Comparison of ENCODE assay signal across 9 cellular contexts in the genomic region with DNA sequence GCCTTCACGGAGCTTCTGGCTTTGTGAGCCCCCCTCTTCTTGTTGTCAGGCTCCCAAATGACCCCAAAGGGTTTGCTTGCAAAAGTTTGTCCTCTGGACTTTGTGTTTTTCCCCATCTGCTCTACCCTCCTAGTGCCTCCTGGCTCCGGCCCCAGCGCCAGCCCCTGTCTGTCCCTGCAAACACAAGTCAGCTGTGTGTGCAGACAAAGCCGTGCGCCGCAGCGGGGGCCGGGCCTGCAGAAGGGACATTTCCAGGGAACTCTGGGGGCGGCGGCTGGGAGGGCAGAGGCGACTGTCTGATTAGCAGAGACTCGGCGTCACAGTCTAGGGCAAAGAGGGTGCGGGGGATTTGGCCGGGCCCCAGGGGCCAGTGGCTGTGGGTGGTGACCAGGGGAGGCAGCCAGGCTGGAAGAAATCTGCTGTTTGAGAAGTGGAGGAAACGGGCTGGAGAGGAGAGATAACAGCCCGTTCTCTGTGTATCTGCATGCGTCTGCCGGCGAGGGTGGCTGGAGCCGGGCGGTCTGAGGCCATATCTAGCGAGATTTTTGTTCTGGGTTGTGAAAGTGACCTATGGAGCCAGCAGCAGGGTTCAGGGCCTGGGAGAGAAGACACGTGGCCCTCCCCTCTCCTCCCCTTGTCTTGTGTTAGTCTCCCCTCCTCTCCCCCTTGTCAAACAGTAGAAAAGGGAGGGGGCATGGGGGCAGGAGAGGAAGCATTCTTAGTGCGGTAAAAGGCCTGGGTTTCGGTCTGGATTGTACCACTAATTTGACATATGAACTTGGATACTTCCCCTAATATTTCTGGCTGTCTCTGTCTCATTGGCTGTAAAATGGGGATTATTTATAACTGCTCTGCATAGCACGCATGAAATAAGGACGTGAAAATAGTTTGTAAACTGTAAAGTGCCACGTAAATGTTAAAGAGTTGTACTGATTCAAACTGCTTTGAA.
DNase-seq lines count a peak whose midpoint lies in the region; ATAC-seq and TF ChIP-seq lines count a peak whose summit lies in the region.
"Had no signal": no experiment of that assay in that cellular context is flagged by ENCODE, and none has a peak within 500 bp of the region (broad histone marks: within the 10 kb centered on the region; RNA-seq: fewer than 3 reads in every experiment).

No MANE protein-coding gene starts in this region.

- H3K27me3 ChIP-seq in Peyer's patch (no peaks in the 10 kb centered on the region), neural progenitor cell (no peaks in the 10 kb centered on the region), HAP-1 (ENCODE audit: low read depth) (no peaks in the 10 kb centered on the region)

- peaks cover 63% of the 10 kb centered on the region for H3K4me1 Mint-ChIP-seq in neural progenitor cell

- TF ChIP-seq POLR2A in Peyer's patch (IDR thresholded peaks at IDR 0.05), result no peak

- H3K27ac ChIP-seq in Peyer's patch (peak overlapping the region; percentile 44 to 78 (median 64)), neural progenitor cell (no peak overlapping the region)

- H3K9me3 Mint-ChIP-seq in neural progenitor cell, result no peaks in the 10 kb centered on the region

- in situ Hi-C loops in HAP-1 (cut with MboI; ENCODE audit: low sequenced_read_pairs), result loop anchor here (25.0 kb wide), 1 partner anchor 456 kb away; no protein-coding TSS in a partner anchor

- no peak overlapping the region for H3K9ac ChIP-seq in neural progenitor cell

- H3K9me3 ChIP-seq in Peyer's patch (no peaks in the 10 kb centered on the region), neural progenitor cell (ENCODE audit: low read depth) (no peaks in the 10 kb centered on the region), HAP-1 (no peaks in the 10 kb centered on the region)

- H3F3A ChIP-seq in neural progenitor cell (ENCODE audit: low read depth), result no peaks in the 10 kb centered on the region

- H3K27me3 Mint-ChIP-seq in neural progenitor cell (ENCODE audit: insufficient read depth, low read depth), result peaks cover 8% of the 10 kb centered on the region

- H3K4me3 ChIP-seq in Peyer's patch (peak overlapping the region in 2 of 4 donors; percentile 13 to 32), fibroblast of villous mesenchyme (ENCODE audit: low read depth, low read length) (no peak overlapping the region), neural progenitor cell (no peak overlapping the region), HAP-1 (no peak overlapping the region)

- no peaks in the 10 kb centered on the region for H3K36me3 ChIP-seq in Peyer's patch
- H3K36me3 ChIP-seq in neural progenitor cell, result no peaks in the 10 kb centered on the region
- no peaks in the 10 kb centered on the region for H3K36me3 ChIP-seq in HAP-1 (replicated peaks)

- peaks cover 9 to 43% (median 16%) of the 10 kb centered on the region in 4 donors for H3K4me1 ChIP-seq in Peyer's patch
- peaks cover 17% of the 10 kb centered on the region for H3K4me1 ChIP-seq in neural progenitor cell
- no peaks in the 10 kb centered on the region for H3K4me1 ChIP-seq in HAP-1

- TF ChIP-seq CTCF in Peyer's patch (IDR thresholded peaks at IDR 0.05) (no peak), fibroblast of villous mesenchyme (IDR thresholded peaks at IDR 0.05; ENCODE audit: insufficient read depth, low read depth, low read length) (no peak), neural progenitor cell (IDR thresholded peaks at IDR 0.05) (no peak)

- peak overlapping the region; percentile 63 for H3K4me3 Mint-ChIP-seq in neural progenitor cell

- no peaks in the 10 kb centered on the region for H3K79me2 ChIP-seq in neural progenitor cell (ENCODE audit: low read depth)

- no peaks in the 10 kb centered on the region for H4K20me1 ChIP-seq in neural progenitor cell (ENCODE audit: low read depth)

- H3K36me3 Mint-ChIP-seq in neural progenitor cell, result peaks cover 3% of the 10 kb centered on the region

- DNase-seq in AG20443 (ENCODE audit: low spot score), result peak; percentile 78
- peak; percentile 34 to 78 (median 75) for DNase-seq in Peyer's patch
- DNase-seq in fibroblast of villous mesenchyme (ENCODE audit: low read depth), result peak; percentile 94
- peak; percentile 63 for DNase-seq in neural progenitor cell (ENCODE audit: low spot score)
- DNase-seq in activated CD4-positive, alpha-beta T cell treated with anti-CD3 and anti-CD28 coated beads, Interleukin-2, amount 50 U/mL, for 4 hours, result no peak
- DNase-seq in HAP-1 (ENCODE audit: low spot score in 2 of 2), result no peak
- DNase-seq in NCI-H2171 (lab: John Stamatoyannopoulos, UW), result no peak
- DNase-seq: DND-41 had no signal

- H3K4me2 ChIP-seq in neural progenitor cell, result peak overlapping the region; percentile 2

- ATAC-seq in GM18909 (IDR thresholded peaks at IDR 0.05; ENCODE audit: poor library complexity, unreplicated experiment), result no peak

- H2AFZ ChIP-seq in neural progenitor cell (replicated peaks), result no peak overlapping the region

- H3K27ac Mint-ChIP-seq in neural progenitor cell, result peak overlapping the region; percentile 50

Comparison
In these comparisons a context has a peak if more than half of its experiments do, and no peak if none do; other contexts are left out.
1. DNase-seq: peak in AG20443 (single experiment), Peyer's patch (3 of 3), fibroblast of villous mesenchyme (single experiment) and neural progenitor cell (single experiment); none in activated CD4-positive, alpha-beta T cell treated with anti-CD3 and anti-CD28 coated beads, Interleukin-2, amount 50 U/mL, for 4 hours (0 of 2), HAP-1 (0 of 2) and NCI-H2171 (single experiment).